In genomic region chr13:50123862-50124535, GRCh38 we compare ENCODE assay signal across 1 cellular context.
TF ChIP-seq lines count a peak whose summit lies in the region.

No MANE protein-coding gene starts in this region.

TF ChIP-seq in HepG2, 621 proteins besides CTCF, POLR2A, EP300 and RAD21 (continued from another document and continues in another):
- peak; percentile 42 for TF ChIP-seq ZNF18 (CRISPR knock-in tag; IDR thresholded peaks at IDR 0.05; ENCODE audit: insufficient replicate concordance)
- TF ChIP-seq ZNF614 (CRISPR knock-in tag; IDR thresholded peaks at IDR 0.05; ENCODE audit: borderline replicate concordance): 0 out of 2 replicates have a peak, but pooled peaks have one; percentile 2
- peak; percentile 25 for TF ChIP-seq ZNF879 (CRISPR knock-in tag; IDR thresholded peaks at IDR 0.05)
- TF ChIP-seq SMAD9 (CRISPR knock-in tag; IDR thresholded peaks at IDR 0.05): 0 out of 2 replicates have a peak, but pooled peaks have one; percentile 26
- TF ChIP-seq ZNF7 (CRISPR knock-in tag; IDR thresholded peaks at IDR 0.05): 0 out of 2 replicates have a peak, but pooled peaks have one; percentile 4
- peak; percentile 91; the same call in 1 of the 2 replicates for TF ChIP-seq SMAD1 (CRISPR knock-in tag; IDR thresholded peaks at IDR 0.05; ENCODE audit: borderline replicate concordance, low read depth)
- peak; percentile 12; the same call in 1 of the 2 replicates for TF ChIP-seq ZNF350 (CRISPR knock-in tag; IDR thresholded peaks at IDR 0.05; ENCODE audit: borderline replicate concordance, low read depth)
- TF ChIP-seq ZNF737 (CRISPR knock-in tag; IDR thresholded peaks at IDR 0.05; ENCODE audit: borderline replicate concordance): no peak
- TF ChIP-seq ZSCAN31 (CRISPR knock-in tag; IDR thresholded peaks at IDR 0.05; ENCODE audit: low read depth): peak; percentile 58
- TF ChIP-seq MED1 (CRISPR knock-in tag; IDR thresholded peaks at IDR 0.05): peak; percentile 60
- 0 out of 2 replicates have a peak, but pooled peaks have one; percentile 26 for TF ChIP-seq TEF (CRISPR knock-in tag; IDR thresholded peaks at IDR 0.05)
- TF ChIP-seq ZNF747 (CRISPR knock-in tag; IDR thresholded peaks at IDR 0.05; ENCODE audit: borderline replicate concordance): no peak; the same call in 1 of the 2 replicates
- TF ChIP-seq ZNF772 (CRISPR knock-in tag; IDR thresholded peaks at IDR 0.05): peak; percentile 53; the same call in 1 of the 2 replicates
- peak; percentile 95 for TF ChIP-seq MYPOP (CRISPR knock-in tag; IDR thresholded peaks at IDR 0.05)
- TF ChIP-seq ZMYM4 (CRISPR knock-in tag; IDR thresholded peaks at IDR 0.05): peak; percentile 89
- peak; percentile 63 for TF ChIP-seq SOX5 (CRISPR knock-in tag; IDR thresholded peaks at IDR 0.05; ENCODE audit: borderline replicate concordance)
- TF ChIP-seq MLX (CRISPR knock-in tag; IDR thresholded peaks at IDR 0.05): no peak; the same call in 1 of the 2 replicates
- TF ChIP-seq ZNF367 (CRISPR knock-in tag; IDR thresholded peaks at IDR 0.05; ENCODE audit: borderline replicate concordance): peak; percentile 55; the same call in 1 of the 2 replicates
- peak; percentile 94 for TF ChIP-seq TFDP2 (CRISPR knock-in tag; IDR thresholded peaks at IDR 0.05)
- TF ChIP-seq ZNF639 (CRISPR knock-in tag; conservative IDR thresholded peaks at IDR 0.05): no peak; the same call in 1 of the 2 replicates
- TF ChIP-seq STAG1 (CRISPR knock-in tag; IDR thresholded peaks at IDR 0.05): peak; percentile 11; the same call in 1 of the 2 replicates
- TF ChIP-seq ZNF574 (CRISPR knock-in tag; IDR thresholded peaks at IDR 0.05): peak; percentile 78
- 0 out of 2 replicates have a peak, but pooled peaks have one; percentile 40 for TF ChIP-seq PREB (CRISPR knock-in tag; IDR thresholded peaks at IDR 0.05)
- TF ChIP-seq TBL1XR1 (IDR thresholded peaks at IDR 0.05; ENCODE audit: borderline replicate concordance, low read length, partially characterized antibody): peak; percentile 30
- no peak for TF ChIP-seq ZBTB37 (CRISPR knock-in tag; IDR thresholded peaks at IDR 0.05)
- TF ChIP-seq ATF7 (IDR thresholded peaks at IDR 0.05): peak; percentile 98
- TF ChIP-seq ATF7 (CRISPR knock-in tag; IDR thresholded peaks at IDR 0.05): no peak; the same call in 1 of the 2 replicates
- TF ChIP-seq MED13 (CRISPR knock-in tag; IDR thresholded peaks at IDR 0.05): 0 out of 2 replicates have a peak, but pooled peaks have one; percentile 60
- TF ChIP-seq KDM6A (CRISPR knock-in tag; IDR thresholded peaks at IDR 0.05; ENCODE audit: low read depth): no peak
- peak; percentile 36; the same call in 1 of the 2 replicates for TF ChIP-seq RERE (CRISPR knock-in tag; IDR thresholded peaks at IDR 0.05; ENCODE audit: low read depth)
- TF ChIP-seq PTBP1 (IDR thresholded peaks at IDR 0.05; ENCODE audit: low read depth, low read length, poor library complexity, severe bottlenecking): peak; percentile 68
- peak; percentile 21; the same call in 1 of the 2 replicates for TF ChIP-seq HNF4A (CRISPR knock-in tag; IDR thresholded peaks at IDR 0.05)
- peak; percentile 74 for TF ChIP-seq ETV6 (CRISPR knock-in tag; conservative IDR thresholded peaks at IDR 0.05)
- TF ChIP-seq DRAP1 (CRISPR knock-in tag; IDR thresholded peaks at IDR 0.05): peak; percentile 30; the same call in 1 of the 2 replicates
- peak; percentile 67 for TF ChIP-seq ZNF607 (CRISPR knock-in tag; IDR thresholded peaks at IDR 0.05; ENCODE audit: borderline replicate concordance)
- TF ChIP-seq JDP2 (CRISPR knock-in tag; IDR thresholded peaks at IDR 0.05; ENCODE audit: borderline replicate concordance): no peak; the same call in 1 of the 2 replicates
- no peak for TF ChIP-seq IRX3 (CRISPR knock-in tag; IDR thresholded peaks at IDR 0.05; ENCODE audit: borderline replicate concordance, low read depth)
- TF ChIP-seq ZKSCAN5 (CRISPR knock-in tag; IDR thresholded peaks at IDR 0.05): no peak
- peak; percentile 90 for TF ChIP-seq ARNT2 (CRISPR knock-in tag; IDR thresholded peaks at IDR 0.05; ENCODE audit: low read depth)
- peak; percentile 99 for TF ChIP-seq SRSF1 (optimal IDR thresholded peaks at IDR 0.05; ENCODE audit: low read depth, low read length)
- TF ChIP-seq CBX1 (IDR thresholded peaks at IDR 0.05; ENCODE audit: low read depth): peak; percentile 20
- TF ChIP-seq HOXD1 (CRISPR knock-in tag; IDR thresholded peaks at IDR 0.05): peak; percentile 55; the same call in 1 of the 2 replicates
- peak; percentile 57; the same call in 1 of the 2 replicates for TF ChIP-seq ZNF451 (CRISPR knock-in tag; IDR thresholded peaks at IDR 0.05)
- no peak for TF ChIP-seq MEF2D (CRISPR knock-in tag; IDR thresholded peaks at IDR 0.05)
- peak; percentile 82 for TF ChIP-seq ZNF777 (CRISPR knock-in tag; IDR thresholded peaks at IDR 0.05)
